ENCODE assay signal across 22 cellular contexts in the genomic region with DNA sequence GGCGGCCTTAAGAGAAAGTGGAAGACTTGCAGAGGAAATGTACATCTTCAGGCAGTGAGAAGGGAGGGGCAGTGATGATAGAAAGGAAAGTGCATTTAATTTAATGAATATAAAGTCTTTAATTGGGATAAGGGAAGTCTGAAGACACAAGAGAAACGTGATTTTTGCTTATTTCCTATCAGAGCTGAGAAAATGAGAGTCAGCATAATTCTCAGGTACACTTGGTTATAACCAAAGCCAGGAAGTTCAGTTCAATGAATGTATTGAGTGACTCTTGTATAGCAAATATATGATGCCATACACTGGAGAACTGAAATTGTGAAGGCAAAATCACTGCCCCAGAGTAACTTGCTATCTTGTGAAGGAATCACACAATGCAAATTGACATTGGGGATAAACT.
"Had no signal": no experiment of that assay in that cellular context is flagged by ENCODE, and none has a peak within 500 bp of the region (broad histone marks: within the 10 kb centered on the region; RNA-seq: fewer than 3 reads in every experiment).

No MANE protein-coding gene starts in this region.

- H3K4me3 ChIP-seq: coronary artery, dorsolateral prefrontal cortex, esophagus muscularis mucosa, gastroesophageal sphincter, heart left ventricle, hepatocyte, left lung, lower lobe of right lung, mucosa of descending colon had no signal

- H2AFZ ChIP-seq: hepatocyte had no signal

- H3K4me1 ChIP-seq: esophagus muscularis mucosa, foreskin keratinocyte, gastroesophageal sphincter, heart left ventricle, left lung, lower lobe of right lung had no signal

- ATAC-seq: foreskin keratinocyte, gastroesophageal sphincter, heart left ventricle, left cardiac atrium, left lung, left ventricle myocardium superior, lower lobe of right lung, mucosa of descending colon had no signal

- H3K27ac ChIP-seq: coronary artery, dorsolateral prefrontal cortex, esophagus muscularis mucosa, foreskin keratinocyte, gastroesophageal sphincter, heart left ventricle, hepatocyte, left lung, lower lobe of right lung had no signal

- FAIRE-seq: endothelial cell of umbilical vein, frontal cortex, keratinocyte had no signal

- H3K36me3 ChIP-seq: esophagus muscularis mucosa, gastroesophageal sphincter, heart left ventricle, left lung, lower lobe of right lung had no signal

- H3K9me3 ChIP-seq: esophagus muscularis mucosa, gastroesophageal sphincter, heart left ventricle, left lung, lower lobe of right lung, mucosa of descending colon had no signal

- DNase-seq: dermis blood vessel endothelial cell; dorsolateral prefrontal cortex; effector CD4-positive, alpha-beta T cell; effector memory CD4-positive, alpha-beta T cell; foreskin keratinocyte; heart left ventricle; hypothalamus; immature natural killer cell; left cardiac atrium; left lung; left ventricle myocardium superior; lower lobe of right lung; mesenchymal stem cell; mucosa of descending colon; naive B cell had no signal

- H3K27me3 ChIP-seq: dorsolateral prefrontal cortex, esophagus muscularis mucosa, foreskin keratinocyte, gastroesophageal sphincter, hepatocyte, left lung had no signal

- H3K4me2 ChIP-seq: hepatocyte had no signal
